Comparison of ENCODE assay signal across 8 cellular contexts in genomic region chr10:97676770-97677581, GRCh38. TPM values are rescaled to one million over a fixed set of nuclear protein-coding genes. Genes with fewer than 3 reads are reported as not detected.
DNase-seq lines count a peak whose midpoint lies in the region; ATAC-seq, FAIRE-seq and TF ChIP-seq lines count a peak whose summit lies in the region.

No MANE protein-coding gene starts in this region.

- H3K4me3 ChIP-seq in colonic mucosa (no peak overlapping the region), lung (no peak overlapping the region), testis (no peak overlapping the region)

- H3K9ac ChIP-seq in colonic mucosa (ENCODE audit: low read depth in 2 of 2, low read length in 2 of 2), result no peak overlapping the region

- WGBS in lung, 2 donors, result 91 to 100% methylated on average over 2 of the region's 2 CpGs
- 90% methylated on average over 2 of the region's 2 CpGs for WGBS in testis, 2 donors

- ATAC-seq in lung (ENCODE audit: insufficient read depth, low FRiP score), result peak; percentile 73

- H3K27ac ChIP-seq in colonic mucosa, result no peak overlapping the region
- no peak overlapping the region for H3K27ac ChIP-seq in lung (ENCODE audit: low read depth in 1 of 2, low read length in 1 of 2)
- peak overlapping the region in 1 of 2 donors; percentile 11 for H3K27ac ChIP-seq in testis

- H3K27me3 ChIP-seq in colonic mucosa (no peaks in the 10 kb centered on the region), lung (ENCODE audit: control insufficient read depth, insufficient read depth) (no peaks in the 10 kb centered on the region), testis (no peaks in the 10 kb centered on the region)

- H3K36me3 ChIP-seq in colonic mucosa (no peaks in the 10 kb centered on the region), lung (ENCODE audit: control insufficient read depth in 2 of 2, insufficient read depth in 2 of 2, low read length in 2 of 2) (peaks cover 11 to 45% of the 10 kb centered on the region in 2 donors), testis (ENCODE audit: low read depth, missing control alignments) (no peaks in the 10 kb centered on the region)

- no peak for FAIRE-seq in H54 (lab: Jason Lieb, UNC)

- peaks cover 5% of the 10 kb centered on the region for H3K4me1 ChIP-seq in colonic mucosa
- H3K4me1 ChIP-seq in lung (ENCODE audit: control insufficient read depth in 2 of 2, insufficient read depth in 2 of 2, low read length in 2 of 2), result no peaks in the 10 kb centered on the region
- H3K4me1 ChIP-seq in testis, result peaks cover 25% of the 10 kb centered on the region

- H3K9me3 ChIP-seq in colonic mucosa, result no peaks in the 10 kb centered on the region
- no peaks in the 10 kb centered on the region for H3K9me3 ChIP-seq in lung (ENCODE audit: control insufficient read depth in 2 of 2, insufficient read depth in 1 of 2, low read length in 1 of 2)
- no peaks in the 10 kb centered on the region for H3K9me3 ChIP-seq in testis

- TF ChIP-seq CTCF in colonic mucosa (IDR thresholded peaks at IDR 0.05) (peak; percentile 87), lung (IDR thresholded peaks at IDR 0.05; ENCODE audit: control extremely low read depth, extremely low read depth) (peak; percentile 84), testis (IDR thresholded peaks at IDR 0.05) (peak; percentile 59 to 95 (median 66))

- DNase-seq in GM03348 (ENCODE audit: low spot score) (peak; percentile 73), H54 (ENCODE audit: insufficient read length, low spot score) (peak; percentile 53), NCI-H128 (lab: John Stamatoyannopoulos, UW; ENCODE audit: unreplicated experiment) (peak; percentile 8), colonic mucosa (no peak), lung (ENCODE audit: low spot score) (peak; percentile 44), testis (peak; percentile 36), ureter (ENCODE audit: low spot score) (no peak)
- peak; percentile 14 for DNase-seq in activated CD4-positive, CD25-positive, alpha-beta regulatory T cell treated with anti-CD3 and anti-CD28 coated beads, Interleukin-2, amount 50 U/mL, for 16 hours (ENCODE audit: low read depth, low spot score)

- intact Hi-C loops in colonic mucosa (cut with DNase I), result loop anchor here (10.0 kb wide), 1 partner anchor 58 kb away; the partner anchor contains the start of gene ZFYVE27
- intact Hi-C loops in testis (cut with DNase I; ENCODE audit: low total_unique reads), result no loop called here

- TF ChIP-seq POLR2A in H54 (IDR thresholded peaks at IDR 0.05; ENCODE audit: low read depth, low read length), result no peak
- TF ChIP-seq POLR2A in testis (IDR thresholded peaks at IDR 0.05), result no peak

RNA-seq across cellular contexts. Expression of gene AVPI1, which starts 10.1 kb away (rescaled TPM):
- total RNA-seq in colonic mucosa (10 to 100 TPM; 26.6 to 34.8 TPM), lung (10 to 100 TPM; 16.8 to 26.8 TPM), testis (10 to 100 TPM; 23.0 to 28.3 TPM), ureter (11.7 TPM)
- polyA plus RNA-seq in lung (10 to 100 TPM; 15.1 to 18.9 TPM), testis (ENCODE audit: insufficient read depth, low read depth, low replicate concordance) (26.4 TPM)

RNA-seq across cellular contexts. Expression of gene PI4K2A, which starts 36.5 kb away (rescaled TPM):
- total RNA-seq in colonic mucosa, result 10 to 100 TPM; 10.6 to 11.0 TPM
- 10 to 100 TPM; 15.0 to 22.4 TPM for total RNA-seq in lung
- 10 to 100 TPM; 12.3 to 14.6 TPM for polyA plus RNA-seq in lung
- total RNA-seq in testis, result 10 to 100 TPM; 27.4 to 31.0 TPM
- 24.2 TPM for polyA plus RNA-seq in testis (ENCODE audit: insufficient read depth, low read depth, low replicate concordance)
- total RNA-seq in ureter, result 16.7 TPM

RNA-seq across cellular contexts. Expression of gene MARVELD1, which starts 36.6 kb away (rescaled TPM):
- total RNA-seq in colonic mucosa (10 to 100 TPM; 25.7 to 31.7 TPM), lung (10 to 100 TPM; 22.3 to 57.9 TPM), testis (10 to 100 TPM in 1 of 2 donors, 1 to 10 TPM in 1; 8.7 to 13.6 TPM), ureter (40.8 TPM)
- polyA plus RNA-seq in lung (10 to 100 TPM; 15.7 to 26.0 TPM), testis (ENCODE audit: insufficient read depth, low read depth, low replicate concordance) (21.9 TPM)

RNA-seq across cellular contexts. Expression of gene MORN4, which starts 43.7 kb away (rescaled TPM):
- total RNA-seq in colonic mucosa (1 to 10 TPM; 1.8 to 2.3 TPM), lung (10 to 100 TPM in 1 of 2 donors, 1 to 10 TPM in 1; 5.7 to 16.1 TPM), testis (1 to 10 TPM; 7.1 to 7.5 TPM), ureter (12.9 TPM)
- polyA plus RNA-seq in lung (1 to 10 TPM; 4.1 to 8.3 TPM), testis (ENCODE audit: insufficient read depth, low read depth, low replicate concordance) (23.3 TPM)

RNA-seq across cellular contexts. Expression of gene ZFYVE27, which starts 60.0 kb away (rescaled TPM):
- total RNA-seq in colonic mucosa, result 10 to 100 TPM; 45.9 to 47.9 TPM
- 10 to 100 TPM; 30.9 to 33.9 TPM for total RNA-seq in lung
- 10 to 100 TPM; 21.1 to 22.7 TPM for polyA plus RNA-seq in lung
- 10 to 100 TPM; 64.8 to 66.4 TPM for total RNA-seq in testis
- polyA plus RNA-seq in testis (ENCODE audit: insufficient read depth, low read depth, low replicate concordance), result 38.4 TPM
- total RNA-seq in ureter, result 33.8 TPM

Comparison
In these comparisons a context has a peak if more than half of its experiments do, and no peak if none do; other contexts are left out.
1. DNase-seq: peak in GM03348 (single experiment), H54 (single experiment), NCI-H128 (single experiment), activated CD4-positive, CD25-positive, alpha-beta regulatory T cell treated with anti-CD3 and anti-CD28 coated beads, Interleukin-2, amount 50 U/mL, for 16 hours (single experiment), lung (single experiment) and testis (single experiment); none in colonic mucosa (single experiment) and ureter (single experiment).
2. Peak in every context shown above with its lines, with median percentiles within 50 percentile points of each other: CTCF ChIP-seq.